ENCODE assay signal across 2 cellular contexts in genomic region chr1:34948739-34949138, GRCh38. TPM values are rescaled to one million over a fixed set of nuclear protein-coding genes. Genes with fewer than 3 reads are reported as not detected.
"Had no signal": no experiment of that assay in that cellular context is flagged by ENCODE, and none has a peak within 500 bp of the region (broad histone marks: within the 10 kb centered on the region; RNA-seq: fewer than 3 reads in every experiment).

No MANE protein-coding gene starts in this region.

RNA-seq across cellular contexts. Expression of gene DLGAP3, which starts 19.3 kb away (rescaled TPM):
- total RNA-seq: ascending aorta, bronchial epithelial cell had no signal
